ENCODE assay signal across 1 cellular context in genomic region chr3:98532275-98532637, GRCh38.
TF ChIP-seq lines count a peak whose summit lies in the region.

No MANE protein-coding gene starts in this region.

TF ChIP-seq in GM12878, 131 proteins besides CTCF, POLR2A, EP300 and RAD21 (continued from another document):
- TF ChIP-seq, protein P1, sequence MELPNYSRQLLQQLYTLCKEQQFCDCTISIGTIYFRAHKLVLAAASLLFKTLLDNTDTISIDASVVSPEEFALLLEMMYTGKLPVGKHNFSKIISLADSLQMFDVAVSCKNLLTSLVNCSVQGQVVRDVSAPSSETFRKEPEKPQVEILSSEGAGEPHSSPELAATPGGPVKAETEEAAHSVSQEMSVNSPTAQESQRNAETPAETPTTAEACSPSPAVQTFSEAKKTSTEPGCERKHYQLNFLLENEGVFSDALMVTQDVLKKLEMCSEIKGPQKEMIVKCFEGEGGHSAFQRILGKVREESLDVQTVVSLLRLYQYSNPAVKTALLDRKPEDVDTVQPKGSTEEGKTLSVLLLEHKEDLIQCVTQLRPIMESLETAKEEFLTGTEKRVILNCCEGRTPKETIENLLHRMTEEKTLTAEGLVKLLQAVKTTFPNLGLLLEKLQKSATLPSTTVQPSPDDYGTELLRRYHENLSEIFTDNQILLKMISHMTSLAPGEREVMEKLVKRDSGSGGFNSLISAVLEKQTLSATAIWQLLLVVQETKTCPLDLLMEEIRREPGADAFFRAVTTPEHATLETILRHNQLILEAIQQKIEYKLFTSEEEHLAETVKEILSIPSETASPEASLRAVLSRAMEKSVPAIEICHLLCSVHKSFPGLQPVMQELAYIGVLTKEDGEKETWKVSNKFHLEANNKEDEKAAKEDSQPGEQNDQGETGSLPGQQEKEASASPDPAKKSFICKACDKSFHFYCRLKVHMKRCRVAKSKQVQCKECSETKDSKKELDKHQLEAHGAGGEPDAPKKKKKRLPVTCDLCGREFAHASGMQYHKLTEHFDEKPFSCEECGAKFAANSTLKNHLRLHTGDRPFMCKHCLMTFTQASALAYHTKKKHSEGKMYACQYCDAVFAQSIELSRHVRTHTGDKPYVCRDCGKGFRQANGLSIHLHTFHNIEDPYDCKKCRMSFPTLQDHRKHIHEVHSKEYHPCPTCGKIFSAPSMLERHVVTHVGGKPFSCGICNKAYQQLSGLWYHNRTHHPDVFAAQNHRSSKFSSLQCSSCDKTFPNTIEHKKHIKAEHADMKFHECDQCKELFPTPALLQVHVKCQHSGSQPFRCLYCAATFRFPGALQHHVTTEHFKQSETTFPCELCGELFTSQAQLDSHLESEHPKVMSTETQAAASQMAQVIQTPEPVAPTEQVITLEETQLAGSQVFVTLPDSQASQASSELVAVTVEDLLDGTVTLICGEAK (IDR thresholded peaks at IDR 0.05; ENCODE audit: borderline replicate concordance) = no peak
- TF ChIP-seq FOXM1 (IDR thresholded peaks at IDR 0.05; ENCODE audit: low read depth, low read length) = peak; percentile 3; the same call in 1 of the 2 replicates
- no peak for TF ChIP-seq NFYA (IDR thresholded peaks at IDR 0.05; ENCODE audit: borderline replicate concordance, low read depth, low read length)
- peak; percentile 90 for TF ChIP-seq POLR2AphosphoS5 (IDR thresholded peaks at IDR 0.05; ENCODE audit: low read length)
